1 cellular context compared by ENCODE assay signal in the genomic region with DNA sequence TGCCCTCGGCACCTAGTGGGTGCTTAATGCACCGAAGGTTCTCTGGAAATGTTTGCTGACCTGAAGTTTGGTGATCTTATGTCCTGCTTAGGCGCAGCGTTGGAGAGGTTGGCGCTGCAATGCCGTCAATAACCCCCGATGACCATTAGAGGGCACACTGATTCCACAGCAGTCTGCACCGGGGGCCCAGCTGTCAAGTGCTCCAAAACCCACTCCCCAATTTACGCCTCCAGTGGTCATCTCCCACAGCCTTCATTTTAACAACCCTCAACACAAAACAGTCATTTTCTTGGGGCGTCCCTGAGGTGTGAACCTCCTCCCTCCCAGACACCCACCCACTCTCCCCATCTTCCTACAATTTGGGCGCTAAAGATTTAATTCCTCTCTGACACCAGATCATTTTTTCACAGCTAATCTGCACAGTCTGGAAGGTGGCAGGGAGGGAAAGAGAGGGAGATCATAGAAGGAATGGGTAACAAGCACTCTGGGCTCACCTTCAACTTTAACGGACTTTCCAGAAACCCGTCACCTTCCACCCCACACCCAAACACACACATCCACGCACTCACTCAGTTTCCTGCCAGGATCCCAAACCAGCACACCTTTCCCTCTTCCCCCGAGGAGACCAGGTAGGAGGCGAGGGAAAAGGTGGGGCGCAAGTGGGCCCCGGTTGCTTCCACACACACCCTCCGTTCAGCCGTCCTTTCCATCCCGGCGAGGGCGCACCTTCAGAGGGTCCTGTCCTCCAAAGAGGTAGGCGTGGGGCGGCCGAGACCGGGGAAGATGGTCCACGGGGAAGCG.
TF ChIP-seq lines count a peak whose summit lies in the region.

No MANE protein-coding gene starts in this region.

TF ChIP-seq in GM12878, 131 proteins besides CTCF, POLR2A, EP300 and RAD21:
- TF ChIP-seq GABPA (IDR thresholded peaks at IDR 0.05; ENCODE audit: low read depth), result no peak
- TF ChIP-seq EZH2 (IDR thresholded peaks at IDR 0.05; ENCODE audit: borderline replicate concordance, control insufficient read depth, low read depth, low read length), result 0 out of 2 replicates have a peak, but pooled peaks have one; percentile 46
- TF ChIP-seq SIN3A (IDR thresholded peaks at IDR 0.05; ENCODE audit: low read depth, low read length), result peak; percentile 40; the same call in 1 of the 2 replicates
- TF ChIP-seq TCF12 (IDR thresholded peaks at IDR 0.05; ENCODE audit: low read depth, low read length), result 0 out of 2 replicates have a peak, but pooled peaks have one; percentile 37
- TF ChIP-seq LARP7 (IDR thresholded peaks at IDR 0.05), result no peak
- TF ChIP-seq NR2C1 (IDR thresholded peaks at IDR 0.05), result no peak
- TF ChIP-seq, protein P1, sequence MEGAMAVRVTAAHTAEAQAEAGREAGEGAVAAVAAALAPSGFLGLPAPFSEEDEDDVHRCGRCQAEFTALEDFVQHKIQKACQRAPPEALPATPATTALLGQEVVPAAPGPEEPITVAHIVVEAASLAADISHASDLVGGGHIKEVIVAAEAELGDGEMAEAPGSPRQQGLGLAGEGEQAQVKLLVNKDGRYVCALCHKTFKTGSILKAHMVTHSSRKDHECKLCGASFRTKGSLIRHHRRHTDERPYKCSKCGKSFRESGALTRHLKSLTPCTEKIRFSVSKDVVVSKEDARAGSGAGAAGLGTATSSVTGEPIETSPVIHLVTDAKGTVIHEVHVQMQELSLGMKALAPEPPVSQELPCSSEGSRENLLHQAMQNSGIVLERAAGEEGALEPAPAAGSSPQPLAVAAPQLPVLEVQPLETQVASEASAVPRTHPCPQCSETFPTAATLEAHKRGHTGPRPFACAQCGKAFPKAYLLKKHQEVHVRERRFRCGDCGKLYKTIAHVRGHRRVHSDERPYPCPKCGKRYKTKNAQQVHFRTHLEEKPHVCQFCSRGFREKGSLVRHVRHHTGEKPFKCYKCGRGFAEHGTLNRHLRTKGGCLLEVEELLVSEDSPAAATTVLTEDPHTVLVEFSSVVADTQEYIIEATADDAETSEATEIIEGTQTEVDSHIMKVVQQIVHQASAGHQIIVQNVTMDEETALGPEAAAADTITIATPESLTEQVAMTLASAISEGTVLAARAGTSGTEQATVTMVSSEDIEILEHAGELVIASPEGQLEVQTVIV (IDR thresholded peaks at IDR 0.05; ENCODE audit: borderline replicate concordance, partially characterized antibody), result no peak
- no peak for TF ChIP-seq JUNB (IDR thresholded peaks at IDR 0.05)
- no peak for TF ChIP-seq FOXK2 (IDR thresholded peaks at IDR 0.05)
- TF ChIP-seq, protein P2, sequence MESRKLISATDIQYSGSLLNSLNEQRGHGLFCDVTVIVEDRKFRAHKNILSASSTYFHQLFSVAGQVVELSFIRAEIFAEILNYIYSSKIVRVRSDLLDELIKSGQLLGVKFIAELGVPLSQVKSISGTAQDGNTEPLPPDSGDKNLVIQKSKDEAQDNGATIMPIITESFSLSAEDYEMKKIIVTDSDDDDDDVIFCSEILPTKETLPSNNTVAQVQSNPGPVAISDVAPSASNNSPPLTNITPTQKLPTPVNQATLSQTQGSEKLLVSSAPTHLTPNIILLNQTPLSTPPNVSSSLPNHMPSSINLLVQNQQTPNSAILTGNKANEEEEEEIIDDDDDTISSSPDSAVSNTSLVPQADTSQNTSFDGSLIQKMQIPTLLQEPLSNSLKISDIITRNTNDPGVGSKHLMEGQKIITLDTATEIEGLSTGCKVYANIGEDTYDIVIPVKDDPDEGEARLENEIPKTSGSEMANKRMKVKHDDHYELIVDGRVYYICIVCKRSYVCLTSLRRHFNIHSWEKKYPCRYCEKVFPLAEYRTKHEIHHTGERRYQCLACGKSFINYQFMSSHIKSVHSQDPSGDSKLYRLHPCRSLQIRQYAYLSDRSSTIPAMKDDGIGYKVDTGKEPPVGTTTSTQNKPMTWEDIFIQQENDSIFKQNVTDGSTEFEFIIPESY (IDR thresholded peaks at IDR 0.05), result no peak
- TF ChIP-seq NFXL1 (IDR thresholded peaks at IDR 0.05; ENCODE audit: borderline replicate concordance), result no peak
- 0 out of 2 replicates have a peak, but pooled peaks have one; percentile 25 for TF ChIP-seq GATAD2B (conservative IDR thresholded peaks at IDR 0.05; ENCODE audit: low read depth)
- peak; percentile 85 for TF ChIP-seq SMC3 (IDR thresholded peaks at IDR 0.05; ENCODE audit: borderline replicate concordance, low read length)
- no peak for TF ChIP-seq ATF7 (IDR thresholded peaks at IDR 0.05; ENCODE audit: low read depth)
- peak; percentile 43; the same call in 1 of the 2 replicates for TF ChIP-seq NBN (IDR thresholded peaks at IDR 0.05)
- TF ChIP-seq, protein P3, sequence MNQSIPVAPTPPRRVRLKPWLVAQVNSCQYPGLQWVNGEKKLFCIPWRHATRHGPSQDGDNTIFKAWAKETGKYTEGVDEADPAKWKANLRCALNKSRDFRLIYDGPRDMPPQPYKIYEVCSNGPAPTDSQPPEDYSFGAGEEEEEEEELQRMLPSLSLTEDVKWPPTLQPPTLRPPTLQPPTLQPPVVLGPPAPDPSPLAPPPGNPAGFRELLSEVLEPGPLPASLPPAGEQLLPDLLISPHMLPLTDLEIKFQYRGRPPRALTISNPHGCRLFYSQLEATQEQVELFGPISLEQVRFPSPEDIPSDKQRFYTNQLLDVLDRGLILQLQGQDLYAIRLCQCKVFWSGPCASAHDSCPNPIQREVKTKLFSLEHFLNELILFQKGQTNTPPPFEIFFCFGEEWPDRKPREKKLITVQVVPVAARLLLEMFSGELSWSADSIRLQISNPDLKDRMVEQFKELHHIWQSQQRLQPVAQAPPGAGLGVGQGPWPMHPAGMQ (IDR thresholded peaks at IDR 0.05; ENCODE audit: borderline replicate concordance), result no peak
- TF ChIP-seq ESRRA (IDR thresholded peaks at IDR 0.05; ENCODE audit: low read length), result peak; percentile 72; the same call in 1 of the 2 replicates
- peak; percentile 44; the same call in 1 of the 2 replicates for TF ChIP-seq HDGF (IDR thresholded peaks at IDR 0.05)
- peak in 1 of 2 experiments; percentile 9; a peak in 1 of 4 replicates for TF ChIP-seq BHLHE40 (IDR thresholded peaks at IDR 0.05; ENCODE audit: borderline replicate concordance in 1 of 2, low read depth in 2 of 2, low read length in 1 of 2)
- TF ChIP-seq MEF2B (IDR thresholded peaks at IDR 0.05; ENCODE audit: partially characterized antibody, poor library complexity, severe bottlenecking), result peak; percentile 21
- TF ChIP-seq BACH1 (IDR thresholded peaks at IDR 0.05; ENCODE audit: borderline replicate concordance), result no peak
- no peak for TF ChIP-seq RBBP5 (conservative IDR thresholded peaks at IDR 0.05)
- TF ChIP-seq SMARCA5 (IDR thresholded peaks at IDR 0.05), result peak; percentile 21; the same call in 1 of the 2 replicates
- peak; percentile 71; the same call in 1 of the 2 replicates for TF ChIP-seq YY1 (IDR thresholded peaks at IDR 0.05; ENCODE audit: low read depth, low read length)
- TF ChIP-seq STAT1 (conservative IDR thresholded peaks at IDR 0.05), result 0 out of 2 replicates have a peak, but pooled peaks have one; percentile 20
